In genomic region chr2:107582487-107582886, GRCh38 we compare ENCODE assay signal across 21 cellular contexts.
DNase-seq lines count a peak whose midpoint lies in the region; ATAC-seq, FAIRE-seq and TF ChIP-seq lines count a peak whose summit lies in the region.
"Had no signal": no experiment of that assay in that cellular context is flagged by ENCODE, and none has a peak within 500 bp of the region (broad histone marks: within the 10 kb centered on the region; RNA-seq: fewer than 3 reads in every experiment).

No MANE protein-coding gene starts in this region.

- peak; percentile 11 for DNase-seq in mammary epithelial cell
- no peak for DNase-seq in breast epithelium (ENCODE audit: low spot score in 2 of 2)
- DNase-seq in PC-3: peak; percentile 6
- peak; percentile 14 for DNase-seq in bronchial epithelial cell (ENCODE audit: low read depth)
- DNase-seq in NCI-H1436 (lab: John Stamatoyannopoulos, UW): no peak
- no peak for DNase-seq in suprapubic skin (ENCODE audit: low spot score in 2 of 2)
- DNase-seq: 8988T; C1 segment of cervical spinal cord; Caco-2; CD4-positive, alpha-beta memory T cell; DMS153; DND-41; GDM1; GOT3; H7; HCEC 1CT had no signal

- peaks cover 2% of the 10 kb centered on the region for H3K9me3 ChIP-seq in mammary epithelial cell (replicated peaks; ENCODE audit: insufficient read depth, low read length)
- H3K9me3 ChIP-seq in breast epithelium: no peaks in the 10 kb centered on the region
- no peaks in the 10 kb centered on the region for H3K9me3 ChIP-seq in PC-3 (ENCODE audit: low read length)
- no peaks in the 10 kb centered on the region for H3K9me3 ChIP-seq in neural cell (ENCODE audit: low read length)
- no peaks in the 10 kb centered on the region for H3K9me3 ChIP-seq in suprapubic skin
- H3K9me3 ChIP-seq: A549, Caco-2 had no signal

- BruUV-seq in mammary epithelial cell (replicated peaks; lab: Mats Ljungman, UMichigan): no TSS peak
- no TSS peak for BruUV-seq in PC-3 (replicated peaks; lab: Mats Ljungman, UMichigan)

- dilution Hi-C loops in mammary epithelial cell (cut with HindIII; ENCODE audit: low sequenced_read_pairs): no loop called here

- no peak for TF ChIP-seq RAD21 in neural cell (conservative IDR thresholded peaks at IDR 0.05)

- in situ Hi-C loops in mammary epithelial cell (cut with MboI; ENCODE audit: low sequenced_read_pairs in 2 of 2): no loop called here

- no peaks in the 10 kb centered on the region for H4K20me1 ChIP-seq in mammary epithelial cell (ENCODE audit: insufficient read depth, low read length)
- no peaks in the 10 kb centered on the region for H4K20me1 ChIP-seq in PC-3 (ENCODE audit: low read length)
- H4K20me1 ChIP-seq in neural cell (ENCODE audit: insufficient read depth): no peaks in the 10 kb centered on the region

- H3K27ac ChIP-seq in mammary epithelial cell (ENCODE audit: insufficient read depth, low read depth, low read length) (no peak overlapping the region), breast epithelium (no peak overlapping the region), PC-3 (ENCODE audit: low read length) (no peak overlapping the region), neural cell (ENCODE audit: low read length) (peak overlapping the region; percentile 21), suprapubic skin (no peak overlapping the region)
- H3K27ac ChIP-seq: A549 had no signal

- no peak for FAIRE-seq in bronchial epithelial cell (lab: Jason Lieb, UNC)
- FAIRE-seq: A549, GM12878, GM19239 had no signal

- no peaks in the 10 kb centered on the region for H3K36me3 ChIP-seq in mammary epithelial cell (ENCODE audit: insufficient read depth, low read length)
- H3K36me3 ChIP-seq in breast epithelium: no peaks in the 10 kb centered on the region
- no peaks in the 10 kb centered on the region for H3K36me3 ChIP-seq in PC-3 (ENCODE audit: low read depth, low read length)
- no peaks in the 10 kb centered on the region for H3K36me3 ChIP-seq in bronchial epithelial cell (ENCODE audit: control insufficient read depth, insufficient read depth, low read length)
- H3K36me3 ChIP-seq in neural cell (ENCODE audit: insufficient read depth, low read length): no peaks in the 10 kb centered on the region
- no peaks in the 10 kb centered on the region for H3K36me3 ChIP-seq in suprapubic skin

- TF ChIP-seq POLR2A in breast epithelium (IDR thresholded peaks at IDR 0.05) (no peak), suprapubic skin (IDR thresholded peaks at IDR 0.05) (no peak)

- H3K27me3 ChIP-seq in mammary epithelial cell (ENCODE audit: insufficient read depth, low read length): no peaks in the 10 kb centered on the region
- H3K27me3 ChIP-seq in breast epithelium: no peaks in the 10 kb centered on the region
- peaks cover 15% of the 10 kb centered on the region; the same call in 1 of the 2 replicates for H3K27me3 ChIP-seq in PC-3 (ENCODE audit: low read length)
- H3K27me3 ChIP-seq in bronchial epithelial cell (ENCODE audit: control insufficient read depth, insufficient read depth, low read length): no peaks in the 10 kb centered on the region
- no peaks in the 10 kb centered on the region for H3K27me3 ChIP-seq in neural cell (ENCODE audit: insufficient read depth, low read depth, low read length)
- no peaks in the 10 kb centered on the region for H3K27me3 ChIP-seq in suprapubic skin

- no peak overlapping the region for H3K4me3 ChIP-seq in mammary epithelial cell (replicated peaks in 1 of 3; ENCODE audit: insufficient read depth in 1 of 3, low read depth in 2 of 3, low read length in 3 of 3)
- H3K4me3 ChIP-seq in breast epithelium: no peak overlapping the region
- no peak overlapping the region for H3K4me3 ChIP-seq in PC-3 (ENCODE audit: low read length)
- no peak overlapping the region for H3K4me3 ChIP-seq in bronchial epithelial cell (ENCODE audit: low read depth, low read length)
- H3K4me3 ChIP-seq in neural cell (ENCODE audit: low read length): no peak overlapping the region
- no peak overlapping the region for H3K4me3 ChIP-seq in suprapubic skin
- H3K4me3 ChIP-seq: A549, GM12878 had no signal

- CTCF ChIA-PET in mammary epithelial cell (lab: Charles Lee; ENCODE audit: low non-redundant PET): no interaction called here
- CTCF ChIA-PET in PC-3 (lab: Charles Lee): no interaction called here

- H2AFZ ChIP-seq in mammary epithelial cell (ENCODE audit: low read depth, low read length) (no peak overlapping the region), PC-3 (ENCODE audit: low read length) (no peak overlapping the region), neural cell (ENCODE audit: low read depth, low read length) (no peak overlapping the region)

- H3F3A ChIP-seq in PC-3 (ENCODE audit: low read length, unreplicated experiment): no peaks in the 10 kb centered on the region
- H3F3A ChIP-seq in neural cell (ENCODE audit: insufficient read depth, low read length, poor library complexity, severe bottlenecking): no peaks in the 10 kb centered on the region

- ATAC-seq in PC-3: no peak
- no peak for ATAC-seq in GM19395 (IDR thresholded peaks at IDR 0.05; ENCODE audit: unreplicated experiment)
- ATAC-seq: A549, GM12878 had no signal

- no peaks in the 10 kb centered on the region for H3K79me2 ChIP-seq in mammary epithelial cell (ENCODE audit: insufficient read depth, low read length)
- no peaks in the 10 kb centered on the region for H3K79me2 ChIP-seq in PC-3 (ENCODE audit: low read length)
- no peaks in the 10 kb centered on the region for H3K79me2 ChIP-seq in neural cell (replicated peaks; ENCODE audit: insufficient read depth, low read length)

- TF ChIP-seq CTCF in mammary epithelial cell (conservative IDR thresholded peaks at IDR 0.05 in 1 of 2, IDR thresholded peaks at IDR 0.05 in 1 of 2; ENCODE audit: extremely low read depth in 1 of 2, insufficient read depth in 1 of 2, low read depth in 1 of 2, low read length in 2 of 2) (no peak), breast epithelium (IDR thresholded peaks at IDR 0.05) (no peak), PC-3 (conservative IDR thresholded peaks at IDR 0.05; ENCODE audit: low read depth, low read length) (no peak), bronchial epithelial cell (IDR thresholded peaks at IDR 0.05; ENCODE audit: insufficient read depth, low read length, severe bottlenecking) (no peak), neural cell (IDR thresholded peaks at IDR 0.05; ENCODE audit: poor library complexity, severe bottlenecking) (no peak), suprapubic skin (IDR thresholded peaks at IDR 0.05) (no peak)

- H3K9ac ChIP-seq in mammary epithelial cell (ENCODE audit: insufficient read depth, low read length): no peak overlapping the region
- no peak overlapping the region for H3K9ac ChIP-seq in PC-3 (ENCODE audit: low read length)
- H3K9ac ChIP-seq in neural cell (ENCODE audit: low read length): no peak overlapping the region

- POLR2A ChIA-PET in PC-3 (lab: Charles Lee; ENCODE audit: unreplicated experiment): no interaction called here

- H3K4me2 ChIP-seq in mammary epithelial cell (ENCODE audit: insufficient read depth, low read depth, low read length): no peak overlapping the region
- no peak overlapping the region for H3K4me2 ChIP-seq in PC-3 (ENCODE audit: low read length)
- no peak overlapping the region for H3K4me2 ChIP-seq in neural cell (ENCODE audit: low read length)
- H3K4me2 ChIP-seq: A549 had no signal

- no peaks in the 10 kb centered on the region for H3K9me2 ChIP-seq in PC-3 (replicated peaks; ENCODE audit: low read length)
- no peaks in the 10 kb centered on the region for H3K9me2 ChIP-seq in neural cell (ENCODE audit: insufficient read depth, low read length)

- peak; percentile 74 for TF ChIP-seq EP300 in neural cell (conservative IDR thresholded peaks at IDR 0.05; ENCODE audit: poor library complexity, severe bottlenecking)
- no peak for TF ChIP-seq EP300 in suprapubic skin (IDR thresholded peaks at IDR 0.05)

- H3K4me1 ChIP-seq in mammary epithelial cell (ENCODE audit: insufficient read depth, low read length): peaks cover 4% of the 10 kb centered on the region
- H3K4me1 ChIP-seq in breast epithelium: no peaks in the 10 kb centered on the region
- H3K4me1 ChIP-seq in PC-3 (ENCODE audit: insufficient read depth, low read length): peaks cover 23% of the 10 kb centered on the region
- no peaks in the 10 kb centered on the region for H3K4me1 ChIP-seq in suprapubic skin
- H3K4me1 ChIP-seq: Caco-2 had no signal

- intact Hi-C loops in mammary epithelial cell (cut with micrococcal nuclease): no loop called here
- intact Hi-C loops in breast epithelium (cut with DNase I; ENCODE audit: low total_unique reads): no loop called here
- intact Hi-C loops in PC-3 (cut with micrococcal nuclease): no loop called here

TF ChIP-seq in neural cell, 6 proteins besides CTCF, POLR2A, EP300 and RAD21:
- peak; percentile 24 for TF ChIP-seq POLR2AphosphoS5 (IDR thresholded peaks at IDR 0.05)
- TF ChIP-seq SMC3 (conservative IDR thresholded peaks at IDR 0.05; ENCODE audit: poor library complexity): no peak

Comparison
In these comparisons a context has a peak if more than half of its experiments do, and no peak if none do; other contexts are left out.
1. DNase-seq: peak in mammary epithelial cell (single experiment), PC-3 (single experiment) and bronchial epithelial cell (single experiment); none in breast epithelium (0 of 2), NCI-H1436 (single experiment) and suprapubic skin (0 of 2).